14 cellular contexts compared by ENCODE assay signal in genomic region chr6:6737666-6738065, GRCh38.
DNase-seq lines count a peak whose midpoint lies in the region; ATAC-seq, FAIRE-seq and TF ChIP-seq lines count a peak whose summit lies in the region.
"Had no signal": no experiment of that assay in that cellular context is flagged by ENCODE, and none has a peak within 500 bp of the region (broad histone marks: within the 10 kb centered on the region; RNA-seq: fewer than 3 reads in every experiment).

No MANE protein-coding gene starts in this region.

- H3K9me1 ChIP-seq in keratinocyte (ENCODE audit: control insufficient read depth, extremely low read depth, insufficient read depth, low read length) = no peaks in the 10 kb centered on the region

- intact Hi-C loops in mammary epithelial cell (cut with micrococcal nuclease) = no loop called here

- H3K27ac ChIP-seq in mammary epithelial cell (ENCODE audit: insufficient read depth, low read depth, low read length) (no peak overlapping the region), keratinocyte (ENCODE audit: control insufficient read depth, insufficient read depth, low read length) (no peak overlapping the region), SJCRH30 (no peak overlapping the region)
- H3K27ac ChIP-seq: A549, colonic mucosa had no signal

- no peak for DNase-seq in AG04449 (ENCODE audit: low read depth, low spot score)
- DNase-seq in mammary epithelial cell = no peak
- no peak for DNase-seq in keratinocyte (ENCODE audit: low read depth, low spot score)
- no peak for DNase-seq in skeletal muscle cell (ENCODE audit: low read depth)
- DNase-seq in SJCRH30 = no peak
- DNase-seq: amygdala; GF-D8; stimulated activated CD4-positive, alpha-beta T cell treated with anti-CD3 and anti-CD28 coated beads, Interleukin-15, amount 100 ng/mL, for 24 hours; T1000 had no signal

- H3K27me3 ChIP-seq in mammary epithelial cell (ENCODE audit: insufficient read depth, low read length) (no peaks in the 10 kb centered on the region), keratinocyte (ENCODE audit: control insufficient read depth, extremely low read depth, insufficient read depth, low read length) (no peaks in the 10 kb centered on the region), SJCRH30 (no peaks in the 10 kb centered on the region)
- H3K27me3 ChIP-seq: colonic mucosa had no signal

- WGBS in mammary epithelial cell (ENCODE audit: low coverage, missing lambda C conversion rate) = 36% methylated on average over 6 of the region's 6 CpGs

- H3K4me1 ChIP-seq in mammary epithelial cell (ENCODE audit: insufficient read depth, low read length) = peaks cover 5% of the 10 kb centered on the region
- H3K4me1 ChIP-seq in keratinocyte (ENCODE audit: control insufficient read depth, extremely low read depth, insufficient read depth, low read length) = no peaks in the 10 kb centered on the region
- H3K4me1 ChIP-seq in SJCRH30 = no peaks in the 10 kb centered on the region
- H3K4me1 ChIP-seq: A549, colonic mucosa had no signal

- H3K79me2 ChIP-seq in mammary epithelial cell (ENCODE audit: insufficient read depth, low read length) (no peaks in the 10 kb centered on the region), keratinocyte (ENCODE audit: control insufficient read depth, insufficient read depth, low read length) (no peaks in the 10 kb centered on the region)

- H3K9me3 ChIP-seq in mammary epithelial cell (replicated peaks; ENCODE audit: insufficient read depth, low read length) = no peaks in the 10 kb centered on the region
- no peaks in the 10 kb centered on the region for H3K9me3 ChIP-seq in keratinocyte (ENCODE audit: control insufficient read depth, low read depth, low read length)
- no peaks in the 10 kb centered on the region for H3K9me3 ChIP-seq in SJCRH30 (replicated peaks)
- H3K9me3 ChIP-seq: A549, colonic mucosa had no signal

- dilution Hi-C loops in mammary epithelial cell (cut with HindIII; ENCODE audit: low sequenced_read_pairs) (no loop called here), keratinocyte (cut with MboI; ENCODE audit: extremely low pct_ligation_motif_present, low sequenced_read_pairs) (no loop called here)

- POLR2A ChIA-PET in AG04449 (lab: Yijun Ruan, JAX) = no interaction called here

- H4K20me1 ChIP-seq in mammary epithelial cell (ENCODE audit: insufficient read depth, low read length) = no peaks in the 10 kb centered on the region
- H4K20me1 ChIP-seq in keratinocyte (ENCODE audit: control insufficient read depth, extremely low read depth, insufficient read depth, low read length) = no peaks in the 10 kb centered on the region

- H3K4me3 ChIP-seq in AG04449 (ENCODE audit: low read depth, low read length) (peak overlapping the region; percentile 55), mammary epithelial cell (replicated peaks in 1 of 3; ENCODE audit: insufficient read depth in 1 of 3, low read depth in 2 of 3, low read length in 3 of 3) (no peak overlapping the region), keratinocyte (ENCODE audit: control insufficient read depth in 2 of 3, extremely low read depth in 1 of 3, insufficient read depth in 2 of 3, low read depth in 1 of 3, low read length in 3 of 3) (no peak overlapping the region), skeletal muscle cell (ENCODE audit: low read depth, low read length) (peak overlapping the region; percentile 37), SJCRH30 (no peak overlapping the region)
- H3K4me3 ChIP-seq: A549, colonic mucosa had no signal

- H3K9ac ChIP-seq in mammary epithelial cell (ENCODE audit: insufficient read depth, low read length) (no peak overlapping the region), keratinocyte (ENCODE audit: control insufficient read depth, extremely low read depth, insufficient read depth, low read length) (no peak overlapping the region)

- FAIRE-seq in keratinocyte (lab: Jason Lieb, UNC) = no peak
- FAIRE-seq: A549 had no signal

- no TSS peak for BruUV-seq in mammary epithelial cell (replicated peaks; lab: Mats Ljungman, UMichigan)

- H2AFZ ChIP-seq in mammary epithelial cell (ENCODE audit: low read depth, low read length) (peak overlapping the region; percentile 95), keratinocyte (ENCODE audit: control insufficient read depth, low read length) (peak overlapping the region; percentile 79)

- ATAC-seq in HG03571 (IDR thresholded peaks at IDR 0.05; ENCODE audit: unreplicated experiment) (no peak), GM21723 (IDR thresholded peaks at IDR 0.05; ENCODE audit: unreplicated experiment) (no peak), HG03469 (IDR thresholded peaks at IDR 0.05; ENCODE audit: unreplicated experiment) (no peak)
- ATAC-seq: A549 had no signal

- CTCF ChIA-PET in AG04449 (lab: Yijun Ruan, JAX) (no interaction called here), mammary epithelial cell (lab: Charles Lee; ENCODE audit: low non-redundant PET) (no interaction called here)

- no peak for TF ChIP-seq CTCF in AG04449 (IDR thresholded peaks at IDR 0.05; ENCODE audit: insufficient read depth, low read length, missing control alignments)
- no peak for TF ChIP-seq CTCF in mammary epithelial cell (conservative IDR thresholded peaks at IDR 0.05 in 1 of 2, IDR thresholded peaks at IDR 0.05 in 1 of 2; ENCODE audit: extremely low read depth in 1 of 2, insufficient read depth in 1 of 2, low read depth in 1 of 2, low read length in 2 of 2)
- TF ChIP-seq CTCF in keratinocyte (optimal IDR thresholded peaks at IDR 0.05 in 1 of 3, IDR thresholded peaks at IDR 0.05 in 1 of 3, conservative IDR thresholded peaks at IDR 0.05 in 1 of 3; ENCODE audit: extremely low read depth in 1 of 3, insufficient read depth in 2 of 3, low read length in 3 of 3) = no peak

- no peaks in the 10 kb centered on the region for H3K36me3 ChIP-seq in mammary epithelial cell (ENCODE audit: insufficient read depth, low read length)
- H3K36me3 ChIP-seq in keratinocyte (ENCODE audit: control insufficient read depth in 2 of 2, extremely low read depth in 1 of 2, insufficient read depth in 2 of 2, low read length in 2 of 2) = no peaks in the 10 kb centered on the region
- no peaks in the 10 kb centered on the region for H3K36me3 ChIP-seq in SJCRH30
- H3K36me3 ChIP-seq: colonic mucosa had no signal

- in situ Hi-C loops in mammary epithelial cell (cut with MboI; ENCODE audit: low sequenced_read_pairs in 2 of 2) = no loop called here

- H3K4me2 ChIP-seq in mammary epithelial cell (ENCODE audit: insufficient read depth, low read depth, low read length) (peak overlapping the region; percentile 68), keratinocyte (ENCODE audit: control insufficient read depth, extremely low read depth, insufficient read depth, low read depth, low read length) (peak overlapping the region; percentile 68)
- H3K4me2 ChIP-seq: A549 had no signal

Comparison
In these comparisons a context has a peak if more than half of its experiments do, and no peak if none do; other contexts are left out.
1. H3K4me3 ChIP-seq: peak in AG04449 (single experiment) and skeletal muscle cell (single experiment); none in mammary epithelial cell (0 of 3), keratinocyte (0 of 3) and SJCRH30 (single experiment).